ENCODE assay signal across 9 cellular contexts in genomic region chr12:101839324-101840283, GRCh38. TPM values are rescaled to one million over a fixed set of nuclear protein-coding genes. Genes with fewer than 3 reads are reported as not detected.
DNase-seq lines count a peak whose midpoint lies in the region; ATAC-seq and TF ChIP-seq lines count a peak whose summit lies in the region.
"Had no signal": no experiment of that assay in that cellular context is flagged by ENCODE, and none has a peak within 500 bp of the region (broad histone marks: within the 10 kb centered on the region; RNA-seq: fewer than 3 reads in every experiment).

No MANE protein-coding gene starts in this region.

- intact Hi-C loops in activated CD4-positive, alpha-beta memory T cell treated with anti-CD3 and anti-CD28 coated beads for 36 hours (cut with micrococcal nuclease): loop anchor here (1.0 to 10.0 kb wide), 3 partner anchors 66 to 425 kb away; no protein-coding TSS in a partner anchor
- intact Hi-C loops in mucosa of descending colon (cut with DNase I, micrococcal nuclease): loop anchor here in 1 of 2 donors (10.0 kb wide), 1 partner anchor 425 kb away; no protein-coding TSS in a partner anchor

- H3K36me3 Mint-ChIP-seq in activated CD4-positive, alpha-beta memory T cell treated with anti-CD3 and anti-CD28 coated beads for 36 hours: no peaks in the 10 kb centered on the region
- H3K36me3 Mint-ChIP-seq: activated naive CD4-positive, alpha-beta T cell treated with anti-CD3 and anti-CD28 coated beads, Interleukin-2, amount 50 U/mL, for 24 hours had no signal

- H3K4me3 ChIP-seq in mucosa of descending colon: no peak overlapping the region

- CTCF ChIA-PET in activated CD4-positive, alpha-beta memory T cell treated with anti-CD3 and anti-CD28 coated beads for 36 hours (lab: Charles Lee): interaction anchor here (0.8 to 6.8 kb wide), 39 partner anchors 9 to 432 kb away, joined by 3 to 141 read pairs (median 4); partner anchors contain the start of genes ARL1 and GNPTAB

- POLR2A ChIA-PET in activated CD4-positive, alpha-beta memory T cell treated with anti-CD3 and anti-CD28 coated beads for 36 hours (lab: Charles Lee): interaction anchor here (1.0 kb wide), 1 partner anchor 9 kb away, joined by 3 read pairs; the partner anchor contains the start of gene GNPTAB

- H3K4me1 Mint-ChIP-seq in activated CD4-positive, alpha-beta memory T cell treated with anti-CD3 and anti-CD28 coated beads for 36 hours (ENCODE audit: low read depth): peaks cover 10% of the 10 kb centered on the region

- no peak overlapping the region for H3K27ac Mint-ChIP-seq in activated CD4-positive, alpha-beta memory T cell treated with anti-CD3 and anti-CD28 coated beads for 36 hours
- H3K27ac Mint-ChIP-seq: activated naive CD4-positive, alpha-beta T cell treated with anti-CD3 and anti-CD28 coated beads, Interleukin-2, amount 50 U/mL, for 24 hours had no signal

- no peaks in the 10 kb centered on the region for H3K27me3 Mint-ChIP-seq in activated CD4-positive, alpha-beta memory T cell treated with anti-CD3 and anti-CD28 coated beads for 36 hours
- H3K27me3 Mint-ChIP-seq: activated naive CD4-positive, alpha-beta T cell treated with anti-CD3 and anti-CD28 coated beads, Interleukin-2, amount 50 U/mL, for 24 hours had no signal

- no peaks in the 10 kb centered on the region for H3K9me3 Mint-ChIP-seq in activated CD4-positive, alpha-beta memory T cell treated with anti-CD3 and anti-CD28 coated beads for 36 hours
- H3K9me3 Mint-ChIP-seq: activated naive CD4-positive, alpha-beta T cell treated with anti-CD3 and anti-CD28 coated beads, Interleukin-2, amount 50 U/mL, for 24 hours had no signal

- peak; percentile 86 for DNase-seq in COLO829 (ENCODE audit: low spot score)
- peak; percentile 31 for DNase-seq in NCI-H345 treated with DMSO at 0.1 percent for 48 hours (lab: John Stamatoyannopoulos, UW; ENCODE audit: unreplicated experiment)
- peak; percentile 74 for DNase-seq in activated CD4-positive, alpha-beta memory T cell treated with anti-CD3 and anti-CD28 coated beads for 36 hours
- DNase-seq in effector CD4-positive, alpha-beta T cell: peak; percentile 69
- peak; percentile 49 to 88 (median 55) for DNase-seq in mucosa of descending colon
- peak; percentile 42 to 49 for DNase-seq in stimulated activated CD8-positive, alpha-beta memory T cell treated with anti-CD3 and anti-CD28 coated beads, Interleukin-7, amount 100 ng/mL, for 1 hour (ENCODE audit: low read depth in 2 of 2)

- no peaks in the 10 kb centered on the region for H3K9me3 ChIP-seq in mucosa of descending colon

- H3K4me3 Mint-ChIP-seq in activated CD4-positive, alpha-beta memory T cell treated with anti-CD3 and anti-CD28 coated beads for 36 hours: no peak overlapping the region
- H3K4me3 Mint-ChIP-seq: activated naive CD4-positive, alpha-beta T cell treated with anti-CD3 and anti-CD28 coated beads, Interleukin-2, amount 50 U/mL, for 24 hours had no signal

- H3K4me1 ChIP-seq in mucosa of descending colon (ENCODE audit: low read depth): no peaks in the 10 kb centered on the region

- ATAC-seq in GM21423 (IDR thresholded peaks at IDR 0.05; ENCODE audit: unreplicated experiment): peak; percentile 49
- ATAC-seq in mucosa of descending colon: peak; percentile 97
- no peak for ATAC-seq in HG03460 (IDR thresholded peaks at IDR 0.05; ENCODE audit: unreplicated experiment)

- peak; percentile 82 for TF ChIP-seq CTCF in mucosa of descending colon (IDR thresholded peaks at IDR 0.05)

- no peaks in the 10 kb centered on the region for H3K36me3 ChIP-seq in mucosa of descending colon (ENCODE audit: low read depth)

RNA-seq across cellular contexts. Expression of gene GNPTAB, which starts 8.8 kb away (rescaled TPM):
- 10 to 100 TPM; 19.6 to 20.2 TPM for total RNA-seq in activated CD4-positive, alpha-beta memory T cell treated with anti-CD3 and anti-CD28 coated beads for 36 hours
- 100 to 1,000 TPM in 1 of 3 donors, 10 to 100 TPM in 2; 62.9 to 104 (median 88.9) TPM for total RNA-seq in mucosa of descending colon

RNA-seq across cellular contexts. Expression of gene DRAM1, which starts 37.8 kb away (rescaled TPM):
- 1 to 10 TPM; 2.6 to 2.8 TPM for total RNA-seq in activated CD4-positive, alpha-beta memory T cell treated with anti-CD3 and anti-CD28 coated beads for 36 hours
- total RNA-seq in mucosa of descending colon: 10 to 100 TPM in 2 of 3 donors, 1 to 10 TPM in 1; 4.3 to 25.2 (median 10.1) TPM

Comparison
In these comparisons a context has a peak if more than half of its experiments do, and no peak if none do; other contexts are left out.
1. DNase-seq: peak in every context shown above with its lines; median percentile 86 in COLO829; 74 in activated CD4-positive, alpha-beta memory T cell treated with anti-CD3 and anti-CD28 coated beads for 36 hours; 69 in effector CD4-positive, alpha-beta T cell; 55 in mucosa of descending colon; 46 in stimulated activated CD8-positive, alpha-beta memory T cell treated with anti-CD3 and anti-CD28 coated beads, Interleukin-7, amount 100 ng/mL, for 1 hour; 31 in NCI-H345 treated with DMSO at 0.1 percent for 48 hours.